In the genomic region with DNA sequence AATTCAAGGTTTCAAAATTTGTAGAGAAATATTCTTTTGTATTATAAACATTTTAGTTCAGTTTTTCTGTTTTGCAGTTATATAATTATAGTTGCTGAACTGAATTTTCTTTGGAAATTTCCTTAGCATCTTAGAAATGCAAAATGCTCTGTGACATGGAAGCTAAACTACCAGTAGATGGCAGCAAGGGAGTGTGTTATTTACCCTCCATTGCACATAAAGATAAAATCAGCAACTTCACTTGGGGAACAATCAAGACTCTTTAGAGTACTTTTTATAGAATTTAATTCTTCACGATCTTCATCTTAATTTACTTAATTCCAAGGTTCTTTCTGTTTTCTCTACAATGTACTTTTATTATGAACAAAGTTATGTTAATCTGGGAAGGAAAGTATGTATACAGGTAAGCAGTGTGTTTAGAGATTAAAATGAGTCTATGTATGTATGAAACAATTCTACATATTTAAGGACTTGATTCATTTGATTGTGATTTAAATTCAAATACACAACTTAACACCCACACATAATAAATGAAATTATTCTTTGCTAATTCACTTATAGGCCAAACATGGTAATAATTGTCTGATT, we compare ENCODE assay signal across 8 cellular contexts.
DNase-seq lines count a peak whose midpoint lies in the region; ATAC-seq and TF ChIP-seq lines count a peak whose summit lies in the region.

No MANE protein-coding gene starts in this region.

- DNase-seq in AG04450 (ENCODE audit: low read depth, low spot score) (peak; percentile 46), GM13977 (ENCODE audit: low spot score) (peak; percentile 49), NCI-H748 (lab: John Stamatoyannopoulos, UW; ENCODE audit: unreplicated experiment) (peak; percentile 61), cardiac fibroblast (ENCODE audit: low read depth in 2 of 2) (peak; percentile 86 to 87), lower lobe of right lung (no peak)
- DNase-seq in activated T-cell treated with anti-CD3 and anti-CD28 coated beads, Interleukin-2, amount 50 U/mL, for 24 hours, result no peak

- H3K4me1 ChIP-seq in lower lobe of right lung, result no peaks in the 10 kb centered on the region

- H3K4me3 Mint-ChIP-seq in activated T-cell treated with anti-CD3 and anti-CD28 coated beads, Interleukin-2, amount 50 U/mL, for 24 hours, result no peak overlapping the region

- H3K27me3 Mint-ChIP-seq in activated T-cell treated with anti-CD3 and anti-CD28 coated beads, Interleukin-2, amount 50 U/mL, for 24 hours, result no peaks in the 10 kb centered on the region

- H3K4me3 ChIP-seq in AG04450 (ENCODE audit: low read depth, low read length), result no peak overlapping the region
- H3K4me3 ChIP-seq in cardiac fibroblast (replicated peaks in 1 of 2; ENCODE audit: low read depth in 2 of 2, low read length in 2 of 2), result no peak overlapping the region
- no peak overlapping the region for H3K4me3 ChIP-seq in lower lobe of right lung

- H3K9me3 ChIP-seq in AG04450 (ENCODE audit: control insufficient read depth, insufficient read depth, low read length) (no peaks in the 10 kb centered on the region), lower lobe of right lung (no peaks in the 10 kb centered on the region)

- TF ChIP-seq CTCF in AG04450 (IDR thresholded peaks at IDR 0.05; ENCODE audit: low read depth, low read length) (peak; percentile 84), GM13977 (IDR thresholded peaks at IDR 0.05; ENCODE audit: extremely low read depth, insufficient read depth, missing control alignments) (peak; percentile 78), cardiac fibroblast (IDR thresholded peaks at IDR 0.05; ENCODE audit: low read depth, low read length) (peak; percentile 74), lower lobe of right lung (IDR thresholded peaks at IDR 0.05) (peak; percentile 76)

- no peaks in the 10 kb centered on the region for H3K4me1 Mint-ChIP-seq in activated T-cell treated with anti-CD3 and anti-CD28 coated beads, Interleukin-2, amount 50 U/mL, for 24 hours (ENCODE audit: low read depth)

- no peaks in the 10 kb centered on the region for H3K36me3 Mint-ChIP-seq in activated T-cell treated with anti-CD3 and anti-CD28 coated beads, Interleukin-2, amount 50 U/mL, for 24 hours (ENCODE audit: low read depth)

- intact Hi-C loops in lower lobe of right lung (cut with DNase I), result no loop called here

- no peak overlapping the region for H3K27ac Mint-ChIP-seq in activated T-cell treated with anti-CD3 and anti-CD28 coated beads, Interleukin-2, amount 50 U/mL, for 24 hours

- CTCF ChIA-PET in AG04450 (lab: Charles Lee), result interaction anchor here (1.0 to 1.2 kb wide), 3 partner anchors 30 to 895 kb away, joined by 3 to 5 read pairs (median 4); no protein-coding TSS in a partner anchor

- POLR2A ChIA-PET in AG04450 (lab: Yijun Ruan, JAX), result no interaction called here

- no peak overlapping the region for H3K27ac ChIP-seq in AG04450 (ENCODE audit: low read depth, low read length)
- H3K27ac ChIP-seq in lower lobe of right lung, result no peak overlapping the region

- H3K27me3 ChIP-seq in AG04450 (ENCODE audit: control insufficient read depth, insufficient read depth, low read length) (no peaks in the 10 kb centered on the region), lower lobe of right lung (ENCODE audit: low read depth) (no peaks in the 10 kb centered on the region)

- H3K36me3 ChIP-seq in lower lobe of right lung, result no peaks in the 10 kb centered on the region

- ATAC-seq in HG03442 (IDR thresholded peaks at IDR 0.05; ENCODE audit: unreplicated experiment) (peak; percentile 76), lower lobe of right lung (peak in 1 of 2 donors; percentile 68), GM19397 (IDR thresholded peaks at IDR 0.05; ENCODE audit: unreplicated experiment) (no peak)

- in situ Hi-C loops in GM13977 (cut with MboI; ENCODE audit: low pct_unique_long_range_greater_than_20kb, low sequenced_read_pairs, unreplicated experiment), result loop anchor here (25.0 kb wide), 1 partner anchor 110 kb away; no protein-coding TSS in a partner anchor

- H3K9me3 Mint-ChIP-seq in activated T-cell treated with anti-CD3 and anti-CD28 coated beads, Interleukin-2, amount 50 U/mL, for 24 hours, result no peaks in the 10 kb centered on the region

Comparison
In these comparisons a context has a peak if more than half of its experiments do, and no peak if none do; other contexts are left out.
1. DNase-seq: peak in AG04450 (single experiment), GM13977 (single experiment), NCI-H748 (single experiment) and cardiac fibroblast (2 of 2); none in lower lobe of right lung (single experiment) and activated T-cell treated with anti-CD3 and anti-CD28 coated beads, Interleukin-2, amount 50 U/mL, for 24 hours (single experiment).
2. Peak in every context shown above with its lines, with median percentiles within 50 percentile points of each other: CTCF ChIP-seq.